Comparison of ENCODE assay signal across 16 cellular contexts in genomic region chr2:29580223-29580622, GRCh38.
DNase-seq lines count a peak whose midpoint lies in the region; ATAC-seq and TF ChIP-seq lines count a peak whose summit lies in the region.
"Had no signal": no experiment of that assay in that cellular context is flagged by ENCODE, and none has a peak within 500 bp of the region (broad histone marks: within the 10 kb centered on the region; RNA-seq: fewer than 3 reads in every experiment).

No MANE protein-coding gene starts in this region.

- H3K4me2 ChIP-seq in neural cell (ENCODE audit: low read length), result no peak overlapping the region

- H3F3A ChIP-seq in neural cell (ENCODE audit: insufficient read depth, low read length, poor library complexity, severe bottlenecking), result no peaks in the 10 kb centered on the region

- H2AFZ ChIP-seq in neural cell (ENCODE audit: low read depth, low read length), result no peak overlapping the region

- no peak for TF ChIP-seq RAD21 in neural cell (conservative IDR thresholded peaks at IDR 0.05)

- peak; percentile 63 for DNase-seq in AG20443 (ENCODE audit: low spot score)
- peak; percentile 35 for DNase-seq in GM04504 (ENCODE audit: low read depth)
- DNase-seq in adipocyte (ENCODE audit: low read depth), result peak; percentile 44
- DNase-seq in activated naive CD8-positive, alpha-beta T cell treated with anti-CD3 and anti-CD28 coated beads for 36 hours, result no peak
- no peak for DNase-seq in naive thymus-derived CD8-positive, alpha-beta T cell
- DNase-seq in NK-92 (lab: John Stamatoyannopoulos, UW; ENCODE audit: unreplicated experiment), result no peak
- DNase-seq: HFFc6, IMR-90, Kasumi-1, NCI-H2029, NCI-H2171 treated with DMSO at 0.1 percent for 48 hours, NCI-H510A treated with DMSO at 0.1 percent for 48 hours, T-helper 1 cell had no signal

- H3K27ac Mint-ChIP-seq in activated naive CD8-positive, alpha-beta T cell treated with anti-CD3 and anti-CD28 coated beads for 36 hours, result no peak overlapping the region
- no peak overlapping the region for H3K27ac Mint-ChIP-seq in naive thymus-derived CD8-positive, alpha-beta T cell
- H3K27ac Mint-ChIP-seq: HFFc6 had no signal

- H3K4me1 ChIP-seq in adipocyte (ENCODE audit: control insufficient read depth, insufficient read depth, low read length), result peaks cover 4% of the 10 kb centered on the region
- H3K4me1 ChIP-seq: SJSA1 had no signal

- no peaks in the 10 kb centered on the region for H4K20me1 ChIP-seq in neural cell (ENCODE audit: insufficient read depth)

- H3K4me3 ChIP-seq in adipocyte (ENCODE audit: low read length) (no peak overlapping the region), neural cell (ENCODE audit: low read length) (no peak overlapping the region)
- H3K4me3 ChIP-seq: SJSA1 had no signal

- POLR2A ChIA-PET in naive thymus-derived CD8-positive, alpha-beta T cell (lab: Charles Lee), result no interaction called here

- no peak for TF ChIP-seq EP300 in neural cell (conservative IDR thresholded peaks at IDR 0.05; ENCODE audit: poor library complexity, severe bottlenecking)

- H3K27me3 Mint-ChIP-seq in activated naive CD8-positive, alpha-beta T cell treated with anti-CD3 and anti-CD28 coated beads for 36 hours, result peaks cover 3% of the 10 kb centered on the region
- H3K27me3 Mint-ChIP-seq in naive thymus-derived CD8-positive, alpha-beta T cell, result peaks cover 0 to 16% (median 4%) of the 10 kb centered on the region in 5 donors

- H3K9me3 Mint-ChIP-seq in activated naive CD8-positive, alpha-beta T cell treated with anti-CD3 and anti-CD28 coated beads for 36 hours, result no peaks in the 10 kb centered on the region
- H3K9me3 Mint-ChIP-seq in naive thymus-derived CD8-positive, alpha-beta T cell, result no peaks in the 10 kb centered on the region
- H3K9me3 Mint-ChIP-seq: HFFc6 had no signal

- H3K9me2 ChIP-seq in neural cell (ENCODE audit: insufficient read depth, low read length), result no peaks in the 10 kb centered on the region

- H3K27me3 ChIP-seq in adipocyte (replicated peaks; ENCODE audit: control insufficient read depth, insufficient read depth, low read length), result peaks cover 15% of the 10 kb centered on the region
- H3K27me3 ChIP-seq in neural cell (ENCODE audit: insufficient read depth, low read depth, low read length), result no peaks in the 10 kb centered on the region
- H3K27me3 ChIP-seq: SJSA1 had no signal

- no peaks in the 10 kb centered on the region for H3K9me3 ChIP-seq in adipocyte (ENCODE audit: control insufficient read depth, low read length)
- no peaks in the 10 kb centered on the region for H3K9me3 ChIP-seq in neural cell (ENCODE audit: low read length)
- H3K9me3 ChIP-seq: SJSA1 had no signal

- H3K9ac ChIP-seq in adipocyte (ENCODE audit: low read length), result no peak overlapping the region
- no peak overlapping the region for H3K9ac ChIP-seq in neural cell (ENCODE audit: low read length)

- H3K4me3 Mint-ChIP-seq in activated naive CD8-positive, alpha-beta T cell treated with anti-CD3 and anti-CD28 coated beads for 36 hours, result no peak overlapping the region
- no peak overlapping the region for H3K4me3 Mint-ChIP-seq in naive thymus-derived CD8-positive, alpha-beta T cell
- H3K4me3 Mint-ChIP-seq: HFFc6 had no signal

- no peak for ATAC-seq in naive thymus-derived CD8-positive, alpha-beta T cell

- no peaks in the 10 kb centered on the region for H3K36me3 Mint-ChIP-seq in activated naive CD8-positive, alpha-beta T cell treated with anti-CD3 and anti-CD28 coated beads for 36 hours
- H3K36me3 Mint-ChIP-seq in naive thymus-derived CD8-positive, alpha-beta T cell, result no peaks in the 10 kb centered on the region

- H3K27ac ChIP-seq in neural cell (ENCODE audit: low read length), result no peak overlapping the region
- H3K27ac ChIP-seq: C4-2B, SJSA1 had no signal

- H3K36me3 ChIP-seq in adipocyte (ENCODE audit: control insufficient read depth, insufficient read depth, low read length, severe bottlenecking) (no peaks in the 10 kb centered on the region), neural cell (ENCODE audit: insufficient read depth, low read length) (no peaks in the 10 kb centered on the region)
- H3K36me3 ChIP-seq: SJSA1 had no signal

- H3K4me1 Mint-ChIP-seq in activated naive CD8-positive, alpha-beta T cell treated with anti-CD3 and anti-CD28 coated beads for 36 hours, result no peaks in the 10 kb centered on the region
- no peaks in the 10 kb centered on the region for H3K4me1 Mint-ChIP-seq in naive thymus-derived CD8-positive, alpha-beta T cell

- TF ChIP-seq CTCF in neural cell (IDR thresholded peaks at IDR 0.05; ENCODE audit: poor library complexity, severe bottlenecking), result no peak

- H3K79me2 ChIP-seq in neural cell (replicated peaks; ENCODE audit: insufficient read depth, low read length), result no peaks in the 10 kb centered on the region

TF ChIP-seq in neural cell, 6 proteins besides CTCF, POLR2A, EP300 and RAD21:
- TF ChIP-seq EZH2 (IDR thresholded peaks at IDR 0.05; ENCODE audit: borderline replicate concordance, insufficient read depth, low read length, poor library complexity, severe bottlenecking) (no peak), POLR2AphosphoS5 (IDR thresholded peaks at IDR 0.05) (peak; percentile 7)
TF ChIP-seq in neural cell: peak in this region for 1.

Comparison
In these comparisons a context has a peak if more than half of its experiments do, and no peak if none do; other contexts are left out.
1. DNase-seq: peak in AG20443 (single experiment), GM04504 (single experiment) and adipocyte (single experiment); none in activated naive CD8-positive, alpha-beta T cell treated with anti-CD3 and anti-CD28 coated beads for 36 hours (single experiment), naive thymus-derived CD8-positive, alpha-beta T cell (0 of 10) and NK-92 (single experiment).